ENCODE assay signal across 25 cellular contexts in genomic region chr2:229917793-229918192, GRCh38. TPM values are rescaled to one million over a fixed set of nuclear protein-coding genes. Genes with fewer than 3 reads are reported as not detected.
DNase-seq lines count a peak whose midpoint lies in the region; ATAC-seq, FAIRE-seq and TF ChIP-seq lines count a peak whose summit lies in the region.
"Had no signal": no experiment of that assay in that cellular context is flagged by ENCODE, and none has a peak within 500 bp of the region (broad histone marks: within the 10 kb centered on the region; RNA-seq: fewer than 3 reads in every experiment).

No MANE protein-coding gene starts in this region.

- peak overlapping the region; percentile 39 for H3K27ac ChIP-seq in CD4-positive, CD25-positive, alpha-beta regulatory T cell (ENCODE audit: insufficient read depth, low read length, poor library complexity, severe bottlenecking)
- H3K27ac ChIP-seq in astrocyte (ENCODE audit: low read depth, low read length) = no peak overlapping the region
- H3K27ac ChIP-seq: breast epithelium, epithelial cell of prostate, heart right ventricle, neural progenitor cell, suprapubic skin, uterus had no signal

- no peak for TF ChIP-seq CTCF in astrocyte (IDR thresholded peaks at IDR 0.05; ENCODE audit: insufficient read depth, low read depth, low read length)
- no peak for TF ChIP-seq CTCF in GM10266 (IDR thresholded peaks at IDR 0.05; ENCODE audit: control insufficient read depth, insufficient read depth, low read depth, missing control alignments)

- H3K27me3 Mint-ChIP-seq in CD4-positive, CD25-positive, alpha-beta regulatory T cell = peaks cover 23% of the 10 kb centered on the region
- no peaks in the 10 kb centered on the region for H3K27me3 Mint-ChIP-seq in astrocyte (ENCODE audit: low read depth, unreplicated experiment)
- H3K27me3 Mint-ChIP-seq in naive thymus-derived CD8-positive, alpha-beta T cell = peaks cover 0 to 5% (median 0%) of the 10 kb centered on the region in 5 donors
- H3K27me3 Mint-ChIP-seq: dendritic cell treated with granulocyte-macrophage colony-stimulating factor and Interleukin-4, amounts not matched to agents 40 ng/mL and 50 ng/mL, for 4 days had no signal

- FAIRE-seq in GM12891 (lab: Jason Lieb, UNC) = peak; percentile 23
- no peak for FAIRE-seq in astrocyte (lab: Jason Lieb, UNC)
- FAIRE-seq: HTR-8/SVneo had no signal

- H3K27ac Mint-ChIP-seq in CD4-positive, CD25-positive, alpha-beta regulatory T cell = peak overlapping the region in 2 of 3 donors; percentile 47 to 81
- H3K27ac Mint-ChIP-seq in astrocyte (ENCODE audit: unreplicated experiment) = no peak overlapping the region
- peak overlapping the region in 9 of 10 donors; percentile 2 to 84 (median 67) for H3K27ac Mint-ChIP-seq in naive thymus-derived CD8-positive, alpha-beta T cell
- H3K27ac Mint-ChIP-seq: dendritic cell treated with granulocyte-macrophage colony-stimulating factor and Interleukin-4, amounts not matched to agents 40 ng/mL and 50 ng/mL, for 4 days; neural progenitor cell had no signal

- H2AFZ ChIP-seq in astrocyte (ENCODE audit: low read depth, low read length) = no peak overlapping the region
- H2AFZ ChIP-seq: neural progenitor cell had no signal

- no peak for ATAC-seq in CD4-positive, CD25-positive, alpha-beta regulatory T cell (ENCODE audit: low read depth in 2 of 2)
- ATAC-seq in naive thymus-derived CD8-positive, alpha-beta T cell = no peak
- ATAC-seq in GM21717 (IDR thresholded peaks at IDR 0.05; ENCODE audit: unreplicated experiment) (no peak), GM18867 (IDR thresholded peaks at IDR 0.05; ENCODE audit: unreplicated experiment) (no peak)
- ATAC-seq: heart right ventricle, left lobe of liver had no signal

- no peak for DNase-seq in CD4-positive, CD25-positive, alpha-beta regulatory T cell
- DNase-seq in GM12891 (ENCODE audit: insufficient read length, low spot score) (no peak), astrocyte (ENCODE audit: low read depth) (no peak), GM10266 (ENCODE audit: extremely low spot score) (no peak)
- no peak for DNase-seq in naive thymus-derived CD8-positive, alpha-beta T cell
- DNase-seq: DMS53, GDM1, heart right ventricle, Karpas-422, midbrain, NCI-H1092 treated with DMSO at 0.1 percent for 48 hours, NCI-H2029, NCI-H226, NCI-H774, T-helper 9 cell, uterus had no signal

- peaks cover 24% of the 10 kb centered on the region for H3K36me3 ChIP-seq in CD4-positive, CD25-positive, alpha-beta regulatory T cell (ENCODE audit: control insufficient read depth, insufficient read depth, low read length)
- H3K36me3 ChIP-seq in astrocyte (ENCODE audit: insufficient read depth, low read length) = peaks cover 8% of the 10 kb centered on the region
- H3K36me3 ChIP-seq: breast epithelium, neural progenitor cell, suprapubic skin, uterus had no signal

- H3K4me2 ChIP-seq in astrocyte (ENCODE audit: low read length) = no peak overlapping the region
- H3K4me2 ChIP-seq: neural progenitor cell had no signal

- no peaks in the 10 kb centered on the region for H3K27me3 ChIP-seq in CD4-positive, CD25-positive, alpha-beta regulatory T cell (ENCODE audit: control insufficient read depth, insufficient read depth, low read length)
- H3K27me3 ChIP-seq in astrocyte (ENCODE audit: insufficient read depth, low read length) = no peaks in the 10 kb centered on the region
- H3K27me3 ChIP-seq: breast epithelium, heart right ventricle, neural progenitor cell, suprapubic skin, uterus had no signal

- peaks cover 40% of the 10 kb centered on the region for H3K4me1 ChIP-seq in CD4-positive, CD25-positive, alpha-beta regulatory T cell (ENCODE audit: control insufficient read depth, insufficient read depth, low read length, poor library complexity, severe bottlenecking)
- H3K4me1 ChIP-seq in astrocyte (ENCODE audit: insufficient read depth, low read length) = peaks cover 6% of the 10 kb centered on the region
- H3K4me1 ChIP-seq: breast epithelium had no signal

- no peaks in the 10 kb centered on the region for H3K9me3 ChIP-seq in CD4-positive, CD25-positive, alpha-beta regulatory T cell (ENCODE audit: control insufficient read depth in 2 of 2, low read length in 2 of 2)
- H3K9me3 ChIP-seq in astrocyte (ENCODE audit: insufficient read depth, low read depth, low read length) = no peaks in the 10 kb centered on the region
- H3K9me3 ChIP-seq: breast epithelium, heart right ventricle, suprapubic skin, uterus had no signal

- H4K20me1 ChIP-seq in astrocyte (ENCODE audit: insufficient read depth, low read length) = peaks cover 80% of the 10 kb centered on the region

- peaks cover 0 to 3% (median 0%) of the 10 kb centered on the region in 7 donors for H3K9me3 Mint-ChIP-seq in CD4-positive, CD25-positive, alpha-beta regulatory T cell
- H3K9me3 Mint-ChIP-seq in astrocyte (ENCODE audit: unreplicated experiment) = no peaks in the 10 kb centered on the region
- H3K9me3 Mint-ChIP-seq in naive thymus-derived CD8-positive, alpha-beta T cell = peaks cover 0 to 4% (median 0%) of the 10 kb centered on the region in 9 donors
- H3K9me3 Mint-ChIP-seq: dendritic cell treated with granulocyte-macrophage colony-stimulating factor and Interleukin-4, amounts not matched to agents 40 ng/mL and 50 ng/mL, for 4 days; neural progenitor cell had no signal

- POLR2A ChIA-PET in naive thymus-derived CD8-positive, alpha-beta T cell (lab: Charles Lee) = interaction anchor here (0.7 kb wide), 1 partner anchor 865 kb away, joined by 9 read pairs; no protein-coding TSS in a partner anchor

- peaks cover 15% of the 10 kb centered on the region for H3K36me3 Mint-ChIP-seq in CD4-positive, CD25-positive, alpha-beta regulatory T cell
- H3K36me3 Mint-ChIP-seq in astrocyte (ENCODE audit: low read depth, unreplicated experiment) = peaks cover 6% of the 10 kb centered on the region
- peaks cover 0 to 33% (median 8%) of the 10 kb centered on the region in 3 donors for H3K36me3 Mint-ChIP-seq in naive thymus-derived CD8-positive, alpha-beta T cell

- H3K4me1 Mint-ChIP-seq in CD4-positive, CD25-positive, alpha-beta regulatory T cell = peaks cover 32 to 82% (median 61%) of the 10 kb centered on the region in 4 donors
- peaks cover 22% of the 10 kb centered on the region for H3K4me1 Mint-ChIP-seq in astrocyte (ENCODE audit: low read depth, unreplicated experiment)
- H3K4me1 Mint-ChIP-seq in naive thymus-derived CD8-positive, alpha-beta T cell = peaks cover 39 to 80% (median 55%) of the 10 kb centered on the region in 4 donors

- TF ChIP-seq POLR2A in GM12891 (IDR thresholded peaks at IDR 0.05; ENCODE audit: low read depth, low read length) = no peak

- peaks cover 87% of the 10 kb centered on the region for H3K79me2 ChIP-seq in astrocyte (ENCODE audit: insufficient read depth, low read length)

- H3K4me3 Mint-ChIP-seq in CD4-positive, CD25-positive, alpha-beta regulatory T cell = peak overlapping the region; percentile 6 to 82 (median 65)
- peak overlapping the region; percentile 34 for H3K4me3 Mint-ChIP-seq in astrocyte (ENCODE audit: unreplicated experiment)
- peak overlapping the region in 8 of 10 donors; percentile 1 to 68 (median 22) for H3K4me3 Mint-ChIP-seq in naive thymus-derived CD8-positive, alpha-beta T cell
- H3K4me3 Mint-ChIP-seq: dendritic cell treated with granulocyte-macrophage colony-stimulating factor and Interleukin-4, amounts not matched to agents 40 ng/mL and 50 ng/mL, for 4 days; neural progenitor cell had no signal

- H3K9ac ChIP-seq in astrocyte (ENCODE audit: low read length) = no peak overlapping the region
- H3K9ac ChIP-seq: neural progenitor cell had no signal

- H3K4me3 ChIP-seq in CD4-positive, CD25-positive, alpha-beta regulatory T cell (ENCODE audit: low read depth, low read length) = peak overlapping the region; percentile 5
- H3K4me3 ChIP-seq in astrocyte (ENCODE audit: insufficient read depth, low read depth, low read length) = no peak overlapping the region
- H3K4me3 ChIP-seq: breast epithelium, heart right ventricle, neural progenitor cell, suprapubic skin, uterus had no signal

TF ChIP-seq in GM12891, 5 proteins besides CTCF, POLR2A, EP300 and RAD21:
- TF ChIP-seq POU2F2 (IDR thresholded peaks at IDR 0.05; ENCODE audit: low read depth, low read length) (no peak), PAX5 (IDR thresholded peaks at IDR 0.05; ENCODE audit: insufficient read depth, low read length, severe bottlenecking) (no peak), TAF1 (IDR thresholded peaks at IDR 0.05; ENCODE audit: low read depth, low read length) (no peak), SPI1 (IDR thresholded peaks at IDR 0.05; ENCODE audit: low read depth, low read length) (no peak), POLR2AphosphoS5 (IDR thresholded peaks at IDR 0.05; ENCODE audit: low read depth, low read length) (no peak)

RNA-seq across cellular contexts. Expression of gene TRIP12, which starts 4.0 kb away (rescaled TPM):
- 216 TPM for total RNA-seq in CD4-positive, CD25-positive, alpha-beta regulatory T cell
- 10 to 100 TPM; 40.5 to 50.3 (median 44.5) TPM for polyA plus RNA-seq in CD4-positive, CD25-positive, alpha-beta regulatory T cell
- 55.3 TPM for polyA plus RNA-seq in GM12891 (2012; ENCODE audit: low read depth, missing spikeins)
- 366 and 379 TPM in 2 replicates for total RNA-seq in astrocyte
- 100 to 1,000 TPM; 215 to 221 TPM for total RNA-seq in naive thymus-derived CD8-positive, alpha-beta T cell
- polyA plus RNA-seq in naive thymus-derived CD8-positive, alpha-beta T cell = 10 to 100 TPM; 32.2 to 45.2 (median 41.2) TPM

RNA-seq across cellular contexts. Expression of gene FBXO36, which starts 4.5 kb away (rescaled TPM):
- total RNA-seq in CD4-positive, CD25-positive, alpha-beta regulatory T cell = 1.0 TPM
- 1 to 10 TPM in 2 of 4 donors, under 1 TPM in 2; 0.72 to 1.3 (median 0.94) TPM for polyA plus RNA-seq in CD4-positive, CD25-positive, alpha-beta regulatory T cell
- 0.87 TPM for polyA plus RNA-seq in GM12891 (2012; ENCODE audit: low read depth, missing spikeins)
- total RNA-seq in astrocyte = 1.9 and 2.8 TPM in 2 replicates
- 1 to 10 TPM; 1.2 to 1.5 TPM for total RNA-seq in naive thymus-derived CD8-positive, alpha-beta T cell
- 1 to 10 TPM in 2 of 3 donors, under 1 TPM in 1; 0.32 to 1.5 (median 1.4) TPM for polyA plus RNA-seq in naive thymus-derived CD8-positive, alpha-beta T cell
